15 cellular contexts compared by ENCODE assay signal in genomic region chr5:67058998-67059746, GRCh38.
DNase-seq lines count a peak whose midpoint lies in the region; ATAC-seq and TF ChIP-seq lines count a peak whose summit lies in the region.
"Had no signal": no experiment of that assay in that cellular context is flagged by ENCODE, and none has a peak within 500 bp of the region (broad histone marks: within the 10 kb centered on the region; RNA-seq: fewer than 3 reads in every experiment).

No MANE protein-coding gene starts in this region.

- no peaks in the 10 kb centered on the region for H3K36me3 ChIP-seq in skeletal muscle satellite cell (ENCODE audit: insufficient read depth, low read length)

- ATAC-seq in GM21390 (IDR thresholded peaks at IDR 0.05; ENCODE audit: unreplicated experiment), result no peak

- no peaks in the 10 kb centered on the region for H3K27me3 ChIP-seq in skeletal muscle satellite cell (ENCODE audit: control insufficient read depth, insufficient read depth, low read length)

- peak overlapping the region; percentile 51 for H3K4me3 ChIP-seq in skeletal muscle satellite cell (ENCODE audit: low read length)

- no peak overlapping the region for H3K27ac Mint-ChIP-seq in activated CD4-positive, alpha-beta T cell treated with anti-CD3 and anti-CD28 coated beads, Interleukin-2, amount 10 ng/mL, durations not matched to agents 24 days and 14 days
- no peak overlapping the region for H3K27ac Mint-ChIP-seq in endothelial cell (ENCODE audit: unreplicated experiment)
- H3K27ac Mint-ChIP-seq: CD14-positive monocyte had no signal

- peaks cover 21% of the 10 kb centered on the region for H3K36me3 Mint-ChIP-seq in activated CD4-positive, alpha-beta T cell treated with anti-CD3 and anti-CD28 coated beads, Interleukin-2, amount 10 ng/mL, durations not matched to agents 24 days and 14 days (ENCODE audit: low read depth)
- peaks cover 7% of the 10 kb centered on the region for H3K36me3 Mint-ChIP-seq in endothelial cell (ENCODE audit: low read depth, unreplicated experiment)
- H3K36me3 Mint-ChIP-seq: CD14-positive monocyte had no signal

- no peaks in the 10 kb centered on the region for H3K9me3 ChIP-seq in skeletal muscle satellite cell (replicated peaks; ENCODE audit: low read length)

- H3K4me3 Mint-ChIP-seq in activated CD4-positive, alpha-beta T cell treated with anti-CD3 and anti-CD28 coated beads, Interleukin-2, amount 10 ng/mL, durations not matched to agents 24 days and 14 days, result no peak overlapping the region
- H3K4me3 Mint-ChIP-seq in endothelial cell (ENCODE audit: unreplicated experiment), result no peak overlapping the region
- H3K4me3 Mint-ChIP-seq: CD14-positive monocyte had no signal

- peak; percentile 45 for DNase-seq in activated CD4-positive, alpha-beta T cell treated with anti-CD3 and anti-CD28 coated beads, Interleukin-2, amount 10 ng/mL, durations not matched to agents 24 days and 14 days
- no peak for DNase-seq in activated CD4-positive, alpha-beta T cell treated with anti-CD3 and anti-CD28 coated beads, Interleukin-2, amount 50 U/mL, for 48 hours
- DNase-seq in endothelial cell (ENCODE audit: low spot score) (peak; percentile 13), iPS-NIHi11 (ENCODE audit: low spot score) (peak; percentile 44), LoVo (ENCODE audit: low spot score) (no peak), GM10266 (ENCODE audit: extremely low spot score) (no peak)
- DNase-seq: activated CD8-positive, alpha-beta memory T cell treated with anti-CD3 and anti-CD28 coated beads for 24 hours; DMS79; Kasumi-1; NCI-H187; NCI-H524 treated with DMSO at 0.1 percent for 48 hours; OCI-M1 had no signal

- no peak for TF ChIP-seq CTCF in endothelial cell (IDR thresholded peaks at IDR 0.05; ENCODE audit: unreplicated experiment)
- TF ChIP-seq CTCF in GM10266 (IDR thresholded peaks at IDR 0.05; ENCODE audit: control insufficient read depth, insufficient read depth, low read depth, missing control alignments), result no peak

- peak overlapping the region; percentile 52 for H3K9ac ChIP-seq in skeletal muscle satellite cell (ENCODE audit: low read depth, low read length)

- peaks cover 9% of the 10 kb centered on the region for H3K4me1 Mint-ChIP-seq in activated CD4-positive, alpha-beta T cell treated with anti-CD3 and anti-CD28 coated beads, Interleukin-2, amount 10 ng/mL, durations not matched to agents 24 days and 14 days
- H3K4me1 Mint-ChIP-seq in endothelial cell (ENCODE audit: unreplicated experiment), result peaks cover 18% of the 10 kb centered on the region
- H3K4me1 Mint-ChIP-seq: CD14-positive monocyte had no signal

- intact Hi-C loops in activated CD4-positive, alpha-beta T cell treated with anti-CD3 and anti-CD28 coated beads, Interleukin-2, amount 10 ng/mL, durations not matched to agents 24 days and 14 days (cut with micrococcal nuclease), result no loop called here

- no peaks in the 10 kb centered on the region for H3K27me3 Mint-ChIP-seq in activated CD4-positive, alpha-beta T cell treated with anti-CD3 and anti-CD28 coated beads, Interleukin-2, amount 10 ng/mL, durations not matched to agents 24 days and 14 days
- no peaks in the 10 kb centered on the region for H3K27me3 Mint-ChIP-seq in endothelial cell (ENCODE audit: unreplicated experiment)

- H3K4me1 ChIP-seq in skeletal muscle satellite cell (ENCODE audit: control insufficient read depth, insufficient read depth, low read length), result peaks cover 20% of the 10 kb centered on the region

- peak overlapping the region; percentile 69 for H3K4me2 ChIP-seq in skeletal muscle satellite cell (ENCODE audit: low read length)

- H3K9me3 Mint-ChIP-seq in activated CD4-positive, alpha-beta T cell treated with anti-CD3 and anti-CD28 coated beads, Interleukin-2, amount 10 ng/mL, durations not matched to agents 24 days and 14 days, result peaks cover 5% of the 10 kb centered on the region
- no peaks in the 10 kb centered on the region for H3K9me3 Mint-ChIP-seq in endothelial cell (ENCODE audit: unreplicated experiment)
- H3K9me3 Mint-ChIP-seq: CD14-positive monocyte had no signal

Comparison
In these comparisons a context has a peak if more than half of its experiments do, and no peak if none do; other contexts are left out.
1. DNase-seq: peak in activated CD4-positive, alpha-beta T cell treated with anti-CD3 and anti-CD28 coated beads, Interleukin-2, amount 10 ng/mL, durations not matched to agents 24 days and 14 days (single experiment), endothelial cell (single experiment) and iPS-NIHi11 (single experiment); none in activated CD4-positive, alpha-beta T cell treated with anti-CD3 and anti-CD28 coated beads, Interleukin-2, amount 50 U/mL, for 48 hours (0 of 2), LoVo (single experiment) and GM10266 (single experiment).